Comparison of ENCODE assay signal across 16 cellular contexts in the genomic region with DNA sequence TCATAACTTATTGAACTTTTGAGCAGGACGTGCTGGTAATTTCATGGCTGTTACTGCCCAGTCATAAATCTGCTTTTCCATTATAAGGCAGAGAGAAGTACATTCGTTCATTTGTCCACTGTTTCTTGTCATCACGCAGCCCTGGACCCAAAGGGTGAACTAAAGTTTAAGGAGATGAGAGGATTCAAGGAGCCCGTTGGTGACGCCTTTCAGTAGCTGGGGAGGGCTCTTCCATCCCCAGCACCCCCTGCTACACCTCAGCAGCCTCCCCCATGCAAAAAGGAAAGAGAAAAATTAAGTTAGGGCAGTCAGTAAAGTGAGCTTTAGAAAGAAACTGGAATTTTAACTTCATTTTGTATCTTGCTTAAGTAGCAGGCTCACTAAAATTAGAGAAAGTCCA. TPM values are rescaled to one million over a fixed set of nuclear protein-coding genes. Genes with fewer than 3 reads are reported as not detected.
DNase-seq lines count a peak whose midpoint lies in the region; ATAC-seq and TF ChIP-seq lines count a peak whose summit lies in the region.
"Had no signal": no experiment of that assay in that cellular context is flagged by ENCODE, and none has a peak within 500 bp of the region (broad histone marks: within the 10 kb centered on the region; RNA-seq: fewer than 3 reads in every experiment).

No MANE protein-coding gene starts in this region.

- POLR2A ChIA-PET in CD4-positive, alpha-beta T cell (lab: Charles Lee), result no interaction called here
- POLR2A ChIA-PET in MCF 10A (lab: Yijun Ruan, JAX), result no interaction called here

- 16 to 22% (median 18%) methylated on average over 5 of the region's 5 CpGs for WGBS in heart left ventricle, 4 donors

- no peaks in the 10 kb centered on the region for H3K36me3 Mint-ChIP-seq in CD4-positive, alpha-beta T cell (ENCODE audit: low read depth)
- H3K36me3 Mint-ChIP-seq in HFFc6 (ENCODE audit: low read depth) (peaks cover 38% of the 10 kb centered on the region), osteocyte (ENCODE audit: unreplicated experiment) (no peaks in the 10 kb centered on the region), MCF 10A (ENCODE audit: insufficient read depth, unreplicated experiment) (no peaks in the 10 kb centered on the region)

- no peak overlapping the region for H3K9ac ChIP-seq in iPS-15b (ENCODE audit: low read depth, low read length)

- no peak for DNase-seq in CD4-positive, alpha-beta T cell
- DNase-seq in HFFc6 (no peak), osteocyte (ENCODE audit: extremely low spot score, unreplicated experiment) (peak; percentile 23), heart left ventricle (no peak), NCI-H446 treated with DMSO at 0.1 percent for 48 hours (lab: John Stamatoyannopoulos, UW) (no peak), MCF 10A (ENCODE audit: unreplicated experiment) (no peak)
- DNase-seq: BE2C; CD8-positive, alpha-beta T cell; COR-L47; DND-41; GDM1 had no signal

- H3K27ac ChIP-seq in CD4-positive, alpha-beta T cell (ENCODE audit: low read depth, low read length), result no peak overlapping the region
- H3K27ac ChIP-seq in heart left ventricle, result no peak overlapping the region
- H3K27ac ChIP-seq: C4-2B had no signal

- H3K4me1 Mint-ChIP-seq in CD4-positive, alpha-beta T cell (ENCODE audit: low read depth), result peaks cover 41% of the 10 kb centered on the region
- peaks cover 67% of the 10 kb centered on the region for H3K4me1 Mint-ChIP-seq in HFFc6 (ENCODE audit: low read depth)
- peaks cover 15% of the 10 kb centered on the region for H3K4me1 Mint-ChIP-seq in osteocyte (ENCODE audit: unreplicated experiment)
- no peaks in the 10 kb centered on the region for H3K4me1 Mint-ChIP-seq in MCF 10A (ENCODE audit: insufficient read depth, unreplicated experiment)

- H3K4me3 ChIP-seq in iPS-15b (ENCODE audit: low read depth, low read length), result peak overlapping the region; percentile 46
- H3K4me3 ChIP-seq in heart left ventricle, result no peak overlapping the region
- H3K4me3 ChIP-seq: HAP-1, K562 had no signal

- TF ChIP-seq POLR2A in heart left ventricle (IDR thresholded peaks at IDR 0.05), result no peak

- no peaks in the 10 kb centered on the region for H3K9me3 Mint-ChIP-seq in CD4-positive, alpha-beta T cell
- H3K9me3 Mint-ChIP-seq in HFFc6 (peaks cover 4% of the 10 kb centered on the region; the same call in 1 of the 2 replicates), osteocyte (ENCODE audit: unreplicated experiment) (no peaks in the 10 kb centered on the region), MCF 10A (ENCODE audit: unreplicated experiment) (no peaks in the 10 kb centered on the region)
- H3K9me3 Mint-ChIP-seq: CD8-positive, alpha-beta T cell had no signal

- BruUV-seq in MCF 10A (replicated peaks; lab: Mats Ljungman, UMichigan), result no TSS peak

- peaks cover 91% of the 10 kb centered on the region for H3K27me3 ChIP-seq in CD4-positive, alpha-beta T cell (ENCODE audit: control insufficient read depth, insufficient read depth, low read length)
- H3K27me3 ChIP-seq in iPS-15b (ENCODE audit: control insufficient read depth, insufficient read depth, low read length), result peaks cover 93% of the 10 kb centered on the region
- peaks cover 72 to 100% (median 95%) of the 10 kb centered on the region in 9 donors for H3K27me3 ChIP-seq in heart left ventricle

- H3K36me3 ChIP-seq in iPS-15b (ENCODE audit: control insufficient read depth, insufficient read depth, low read length) (no peaks in the 10 kb centered on the region), heart left ventricle (no peaks in the 10 kb centered on the region)
- H3K36me3 ChIP-seq: BE2C, HAP-1 had no signal

- CTCF ChIA-PET in CD4-positive, alpha-beta T cell (lab: Charles Lee), result interaction anchor here (0.7 to 1.2 kb wide), 2 partner anchors 11 to 127 kb away, joined by 3 read pairs; a partner anchor contains a TSS
- CTCF ChIA-PET in MCF 10A (lab: Yijun Ruan, JAX), result interaction anchor here (0.5 kb wide), 1 partner anchor 28 kb away, joined by 3 read pairs; no protein-coding TSS in a partner anchor

- no peaks in the 10 kb centered on the region for H3K9me3 ChIP-seq in CD4-positive, alpha-beta T cell (ENCODE audit: control insufficient read depth, low read length)
- H3K9me3 ChIP-seq in iPS-15b (ENCODE audit: control insufficient read depth, insufficient read depth, low read length) (no peaks in the 10 kb centered on the region), heart left ventricle (no peaks in the 10 kb centered on the region)
- H3K9me3 ChIP-seq: BE2C, HAP-1 had no signal

- peak overlapping the region; percentile 65 for H3K4me3 Mint-ChIP-seq in CD4-positive, alpha-beta T cell
- peak overlapping the region; percentile 89 for H3K4me3 Mint-ChIP-seq in HFFc6
- no peak overlapping the region for H3K4me3 Mint-ChIP-seq in osteocyte (ENCODE audit: unreplicated experiment)
- no peak overlapping the region for H3K4me3 Mint-ChIP-seq in MCF 10A (ENCODE audit: unreplicated experiment)

- no peak overlapping the region for H3K27ac Mint-ChIP-seq in CD4-positive, alpha-beta T cell
- H3K27ac Mint-ChIP-seq in HFFc6 (peak overlapping the region; percentile 71), osteocyte (ENCODE audit: unreplicated experiment) (no peak overlapping the region), MCF 10A (ENCODE audit: low read depth, unreplicated experiment) (no peak overlapping the region)
- H3K27ac Mint-ChIP-seq: CD8-positive, alpha-beta T cell had no signal

- intact Hi-C loops in CD4-positive, alpha-beta T cell (cut with DNase I, micrococcal nuclease), result no loop called here
- intact Hi-C loops in heart left ventricle (cut with DNase I) (no loop called here), MCF 10A (cut with micrococcal nuclease) (no loop called here)

- H3K4me1 ChIP-seq in iPS-15b (ENCODE audit: control insufficient read depth, insufficient read depth, low read length) (peaks cover 2% of the 10 kb centered on the region), heart left ventricle (peaks cover 0 to 45% (median 12%) of the 10 kb centered on the region in 12 donors)
- H3K4me1 ChIP-seq: BE2C, HAP-1 had no signal

- peaks cover 85% of the 10 kb centered on the region for H3K27me3 Mint-ChIP-seq in CD4-positive, alpha-beta T cell
- H3K27me3 Mint-ChIP-seq in HFFc6 (ENCODE audit: insufficient read depth) (peaks cover 44% of the 10 kb centered on the region), osteocyte (ENCODE audit: unreplicated experiment) (peaks cover 77% of the 10 kb centered on the region), MCF 10A (ENCODE audit: insufficient read depth, unreplicated experiment) (peaks cover 30% of the 10 kb centered on the region)

- ATAC-seq in CD4-positive, alpha-beta T cell (ENCODE audit: poor library complexity), result no peak
- ATAC-seq in heart left ventricle, result no peak
- ATAC-seq in GM18867 (IDR thresholded peaks at IDR 0.05; ENCODE audit: unreplicated experiment), result no peak
- ATAC-seq: CD8-positive, alpha-beta T cell; K562 had no signal

- TF ChIP-seq CTCF in CD4-positive, alpha-beta T cell (IDR thresholded peaks at IDR 0.05), result no peak
- TF ChIP-seq CTCF in HFFc6 (IDR thresholded peaks at IDR 0.05), result no peak
- no peak for TF ChIP-seq CTCF in osteocyte (IDR thresholded peaks at IDR 0.05)
- no peak for TF ChIP-seq CTCF in heart left ventricle (IDR thresholded peaks at IDR 0.05)
- TF ChIP-seq CTCF in MCF 10A (IDR thresholded peaks at IDR 0.05; ENCODE audit: unreplicated experiment), result no peak

RNA-seq across cellular contexts. Expression of a gene that starts 2.9 kb away (rescaled TPM):
- total RNA-seq in CD4-positive, alpha-beta T cell, result not detected
- 100 to 1,000 TPM in 4 of 6 experiments, 10 to 100 TPM in 2; 51.0 to 173 (median 158) TPM for total RNA-seq in HFFc6 (2021; fragmentation: NEBNext Ultra II Directional; extraction: Animal tissue kit (Norgen Biotek cat#: 25700))
- total RNA-seq in osteocyte (not detected in 2 replicates), heart left ventricle (not detected), MCF 10A (2022) (not detected in 2 replicates)
- not detected for polyA plus RNA-seq in heart left ventricle
- total RNA-seq: K562 had no signal
- polyA plus RNA-seq: K562 had no signal

Comparison
In these comparisons a context has a peak if more than half of its experiments do, and no peak if none do; other contexts are left out.
1. H3K4me3 Mint-ChIP-seq: peak in CD4-positive, alpha-beta T cell (single experiment) and HFFc6 (single experiment); none in osteocyte (single experiment) and MCF 10A (single experiment).
2. RNA of a gene that starts 2.9 kb away (total RNA-seq): 51.0 to 173 TPM in HFFc6; not detected in CD4-positive, alpha-beta T cell, not detected in osteocyte, not detected in heart left ventricle and not detected in MCF 10A; every median in the first group is over 10 times any median in the second.